In genomic region chr1:55727010-55727409, GRCh38 we compare ENCODE assay signal across 16 cellular contexts.
DNase-seq lines count a peak whose midpoint lies in the region; ATAC-seq and TF ChIP-seq lines count a peak whose summit lies in the region.
"Had no signal": no experiment of that assay in that cellular context is flagged by ENCODE, and none has a peak within 500 bp of the region (broad histone marks: within the 10 kb centered on the region; RNA-seq: fewer than 3 reads in every experiment).

No MANE protein-coding gene starts in this region.

- H3K36me3 Mint-ChIP-seq in chondrocyte (ENCODE audit: low read depth) (no peaks in the 10 kb centered on the region), nephron (ENCODE audit: low read depth) (no peaks in the 10 kb centered on the region)
- H3K36me3 Mint-ChIP-seq: activated naive CD4-positive, alpha-beta T cell treated with anti-CD3 and anti-CD28 coated beads, Interleukin-2, amount 10 ng/mL, durations not matched to agents 7 days and 5 days; naive thymus-derived CD4-positive, alpha-beta T cell had no signal

- intact Hi-C loops in Right ventricle myocardium superior (cut with DNase I): no loop called here

- H3K27ac Mint-ChIP-seq in chondrocyte (ENCODE audit: unreplicated experiment): peak overlapping the region; percentile 47
- peak overlapping the region in 2 of 3 experiments; percentile 4 to 25 for H3K27ac Mint-ChIP-seq in nephron
- H3K27ac Mint-ChIP-seq: activated naive CD4-positive, alpha-beta T cell treated with anti-CD3 and anti-CD28 coated beads, Interleukin-2, amount 10 ng/mL, durations not matched to agents 7 days and 5 days; naive thymus-derived CD4-positive, alpha-beta T cell; stimulated activated naive CD8-positive, alpha-beta T cell treated with anti-CD3 and anti-CD28 coated beads, Interleukin-15, amount 100 ng/mL, for 72 hours had no signal

- peaks cover 12% of the 10 kb centered on the region for H3K9me3 Mint-ChIP-seq in chondrocyte (ENCODE audit: low read depth)
- H3K9me3 Mint-ChIP-seq in nephron: no peaks in the 10 kb centered on the region
- H3K9me3 Mint-ChIP-seq: activated naive CD4-positive, alpha-beta T cell treated with anti-CD3 and anti-CD28 coated beads, Interleukin-2, amount 10 ng/mL, durations not matched to agents 7 days and 5 days; stimulated activated naive CD8-positive, alpha-beta T cell treated with anti-CD3 and anti-CD28 coated beads, Interleukin-15, amount 100 ng/mL, for 72 hours had no signal

- no peaks in the 10 kb centered on the region for H3K27me3 Mint-ChIP-seq in chondrocyte (ENCODE audit: low read depth)
- H3K27me3 Mint-ChIP-seq in nephron (ENCODE audit: low read depth): no peaks in the 10 kb centered on the region
- H3K27me3 Mint-ChIP-seq: activated naive CD4-positive, alpha-beta T cell treated with anti-CD3 and anti-CD28 coated beads, Interleukin-2, amount 10 ng/mL, durations not matched to agents 7 days and 5 days had no signal

- TF ChIP-seq CTCF in chondrocyte (IDR thresholded peaks at IDR 0.05): no peak
- no peak for TF ChIP-seq CTCF in nephron (IDR thresholded peaks at IDR 0.05; ENCODE audit: unreplicated experiment in 3 of 3)

- H3K4me3 Mint-ChIP-seq in chondrocyte (ENCODE audit: unreplicated experiment) (no peak overlapping the region), nephron (no peak overlapping the region)
- H3K4me3 Mint-ChIP-seq: activated naive CD4-positive, alpha-beta T cell treated with anti-CD3 and anti-CD28 coated beads, Interleukin-2, amount 10 ng/mL, durations not matched to agents 7 days and 5 days; naive thymus-derived CD4-positive, alpha-beta T cell; stimulated activated naive CD8-positive, alpha-beta T cell treated with anti-CD3 and anti-CD28 coated beads, Interleukin-15, amount 100 ng/mL, for 72 hours had no signal

- DNase-seq in ELR (ENCODE audit: low read depth): peak; percentile 64
- peak; percentile 79 to 82 for DNase-seq in NCI-H526 (lab: John Stamatoyannopoulos, UW)
- DNase-seq in chondrocyte (ENCODE audit: low spot score): no peak
- DNase-seq in NCI-H446 treated with DMSO at 0.1 percent for 48 hours (lab: John Stamatoyannopoulos, UW): no peak
- no peak for DNase-seq in cerebellar nuclear complex (lab: John Stamatoyannopoulos, UW)
- DNase-seq in Right ventricle myocardium superior: no peak
- DNase-seq: activated naive CD4-positive, alpha-beta T cell treated with anti-CD3 and anti-CD28 coated beads, Interleukin-2, amount 10 ng/mL, durations not matched to agents 7 days and 5 days; C1 segment of cervical spinal cord; left colon; naive thymus-derived CD4-positive, alpha-beta T cell; NCI-H1092 treated with DMSO at 0.1 percent for 48 hours; NCI-H69; SHP77 treated with DMSO at 0.1 percent for 48 hours; stimulated activated naive CD8-positive, alpha-beta T cell treated with anti-CD3 and anti-CD28 coated beads, Interleukin-15, amount 100 ng/mL, for 72 hours had no signal

- H3K4me1 Mint-ChIP-seq in chondrocyte (ENCODE audit: low read depth): peaks cover 54% of the 10 kb centered on the region
- peaks cover 40% of the 10 kb centered on the region for H3K4me1 Mint-ChIP-seq in nephron
- H3K4me1 Mint-ChIP-seq: activated naive CD4-positive, alpha-beta T cell treated with anti-CD3 and anti-CD28 coated beads, Interleukin-2, amount 10 ng/mL, durations not matched to agents 7 days and 5 days; stimulated activated naive CD8-positive, alpha-beta T cell treated with anti-CD3 and anti-CD28 coated beads, Interleukin-15, amount 100 ng/mL, for 72 hours had no signal

- no peak for ATAC-seq in Right ventricle myocardium superior (ENCODE audit: poor library complexity)
- no peak for ATAC-seq in GM21737 (IDR thresholded peaks at IDR 0.05; ENCODE audit: unreplicated experiment)
- ATAC-seq: left colon; naive thymus-derived CD4-positive, alpha-beta T cell; stimulated activated naive CD8-positive, alpha-beta T cell treated with anti-CD3 and anti-CD28 coated beads, Interleukin-15, amount 100 ng/mL, for 72 hours had no signal

Comparison
In these comparisons a context has a peak if more than half of its experiments do, and no peak if none do; other contexts are left out.
1. DNase-seq: peak in ELR (single experiment) and NCI-H526 (2 of 2); none in chondrocyte (single experiment), NCI-H446 treated with DMSO at 0.1 percent for 48 hours (single experiment), cerebellar nuclear complex (0 of 2) and Right ventricle myocardium superior (single experiment).